In genomic region chr3:120855665-120856437, GRCh38 we compare ENCODE assay signal across 12 cellular contexts. TPM values are rescaled to one million over a fixed set of nuclear protein-coding genes. Genes with fewer than 3 reads are reported as not detected.
DNase-seq lines count a peak whose midpoint lies in the region; ATAC-seq, FAIRE-seq and TF ChIP-seq lines count a peak whose summit lies in the region.
"Had no signal": no experiment of that assay in that cellular context is flagged by ENCODE, and none has a peak within 500 bp of the region (broad histone marks: within the 10 kb centered on the region; RNA-seq: fewer than 3 reads in every experiment).

No MANE protein-coding gene starts in this region.

- H3K4me1 Mint-ChIP-seq in MCF 10A (ENCODE audit: insufficient read depth, unreplicated experiment) (peaks cover 10% of the 10 kb centered on the region), astrocyte (ENCODE audit: low read depth, unreplicated experiment) (peaks cover 18% of the 10 kb centered on the region)
- H3K4me1 Mint-ChIP-seq: neural crest cell had no signal

- peaks cover 66% of the 10 kb centered on the region for H3K27me3 Mint-ChIP-seq in MCF 10A (ENCODE audit: insufficient read depth, unreplicated experiment)
- no peaks in the 10 kb centered on the region for H3K27me3 Mint-ChIP-seq in astrocyte (ENCODE audit: low read depth, unreplicated experiment)

- H3K4me2 ChIP-seq in astrocyte (ENCODE audit: low read length): no peak overlapping the region
- H3K4me2 ChIP-seq: BLaER1 had no signal

- H3K36me3 Mint-ChIP-seq in MCF 10A (ENCODE audit: insufficient read depth, unreplicated experiment) (no peaks in the 10 kb centered on the region), astrocyte (ENCODE audit: low read depth, unreplicated experiment) (no peaks in the 10 kb centered on the region)

- WGBS in aorta, 2 donors: 16 to 18% methylated on average over 7 of the region's 7 CpGs
- WGBS in esophagus squamous epithelium, 2 donors: 33 to 52% methylated on average over 6 to 7 of the region's 7 CpGs

- H3K9me3 Mint-ChIP-seq in MCF 10A (ENCODE audit: unreplicated experiment): no peaks in the 10 kb centered on the region
- no peaks in the 10 kb centered on the region for H3K9me3 Mint-ChIP-seq in astrocyte (ENCODE audit: unreplicated experiment)
- H3K9me3 Mint-ChIP-seq: neural crest cell had no signal

- H3K36me3 ChIP-seq in breast epithelium: no peaks in the 10 kb centered on the region
- H3K36me3 ChIP-seq in astrocyte (ENCODE audit: insufficient read depth, low read length): no peaks in the 10 kb centered on the region
- no peaks in the 10 kb centered on the region for H3K36me3 ChIP-seq in aorta (ENCODE audit: control insufficient read depth in 1 of 2, insufficient read depth in 2 of 2, low read length in 1 of 2)
- H3K36me3 ChIP-seq in esophagus squamous epithelium: no peaks in the 10 kb centered on the region
- H3K36me3 ChIP-seq: BLaER1 had no signal

- no peaks in the 10 kb centered on the region for H3K79me2 ChIP-seq in astrocyte (ENCODE audit: insufficient read depth, low read length)

- H3K27me3 ChIP-seq in breast epithelium (no peaks in the 10 kb centered on the region), astrocyte (ENCODE audit: insufficient read depth, low read length) (peaks cover 3% of the 10 kb centered on the region), aorta (ENCODE audit: control insufficient read depth in 1 of 2, insufficient read depth in 2 of 2, low read length in 1 of 2) (peaks cover 0 to 1% of the 10 kb centered on the region in 2 donors), esophagus squamous epithelium (no peaks in the 10 kb centered on the region)
- H3K27me3 ChIP-seq: BLaER1 had no signal

- no peaks in the 10 kb centered on the region for H4K20me1 ChIP-seq in astrocyte (ENCODE audit: insufficient read depth, low read length)
- H4K20me1 ChIP-seq: BLaER1 had no signal

- TF ChIP-seq CTCF in MCF 10A (IDR thresholded peaks at IDR 0.05; ENCODE audit: unreplicated experiment) (no peak), breast epithelium (IDR thresholded peaks at IDR 0.05) (no peak), astrocyte (IDR thresholded peaks at IDR 0.05; ENCODE audit: insufficient read depth, low read depth, low read length) (no peak), GM10248 (IDR thresholded peaks at IDR 0.05; ENCODE audit: control extremely low read depth, extremely low read depth, low read depth, missing control alignments) (no peak), esophagus squamous epithelium (IDR thresholded peaks at IDR 0.05) (no peak)

- no peak overlapping the region for H2AFZ ChIP-seq in astrocyte (ENCODE audit: low read depth, low read length)

- FAIRE-seq in astrocyte (lab: Jason Lieb, UNC): no peak
- FAIRE-seq: endometrium had no signal

- CTCF ChIA-PET in MCF 10A (lab: Yijun Ruan, JAX): interaction anchor here (0.6 to 1.5 kb wide), 2 partner anchors 12 to 579 kb away, joined by 3 to 4 read pairs; no protein-coding TSS in a partner anchor
- CTCF ChIA-PET in GM10248 (lab: Yijun Ruan, JAX): interaction anchor here (1.0 kb wide), 1 partner anchor 20 kb away, joined by 4 read pairs; no protein-coding TSS in a partner anchor

- H3K4me1 ChIP-seq in breast epithelium (no peaks in the 10 kb centered on the region), astrocyte (ENCODE audit: insufficient read depth, low read length) (peaks cover 7% of the 10 kb centered on the region), aorta (ENCODE audit: control insufficient read depth in 1 of 2, insufficient read depth in 2 of 2, low read length in 2 of 2) (no peaks in the 10 kb centered on the region), esophagus squamous epithelium (no peaks in the 10 kb centered on the region)
- H3K4me1 ChIP-seq: BLaER1 had no signal

- intact Hi-C loops in MCF 10A (cut with micrococcal nuclease) (no loop called here), breast epithelium (cut with DNase I; ENCODE audit: low total_unique reads) (no loop called here), aorta (cut with DNase I) (no loop called here), esophagus squamous epithelium (cut with DNase I) (no loop called here)

- H3K27ac ChIP-seq in breast epithelium (no peak overlapping the region), astrocyte (ENCODE audit: low read depth, low read length) (no peak overlapping the region), aorta (ENCODE audit: low read depth in 1 of 2, low read length in 2 of 2) (no peak overlapping the region), esophagus squamous epithelium (no peak overlapping the region)
- H3K27ac ChIP-seq: BLaER1 had no signal

- H3K9ac ChIP-seq in astrocyte (ENCODE audit: low read length): no peak overlapping the region
- H3K9ac ChIP-seq: BLaER1 had no signal

- H3K9me3 ChIP-seq in breast epithelium (no peaks in the 10 kb centered on the region), astrocyte (ENCODE audit: insufficient read depth, low read depth, low read length) (no peaks in the 10 kb centered on the region), aorta (ENCODE audit: control insufficient read depth, low read length) (no peaks in the 10 kb centered on the region), esophagus squamous epithelium (no peaks in the 10 kb centered on the region)
- H3K9me3 ChIP-seq: BLaER1 had no signal

- POLR2A ChIA-PET in MCF 10A (lab: Yijun Ruan, JAX) (interaction anchor here (0.6 kb wide), 1 partner anchor 653 kb away, joined by 3 read pairs; no protein-coding TSS in a partner anchor), GM10248 (lab: Yijun Ruan, JAX) (no interaction called here)

- H3K4me3 ChIP-seq in breast epithelium (no peak overlapping the region), astrocyte (ENCODE audit: insufficient read depth, low read depth, low read length) (no peak overlapping the region), aorta (ENCODE audit: low read length in 2 of 2) (no peak overlapping the region), esophagus squamous epithelium (no peak overlapping the region)
- H3K4me3 ChIP-seq: BLaER1 had no signal

- peak; percentile 78 for DNase-seq in MCF 10A (ENCODE audit: unreplicated experiment)
- no peak for DNase-seq in breast epithelium (ENCODE audit: low spot score in 2 of 2)
- DNase-seq in astrocyte (ENCODE audit: low read depth): peak; percentile 94
- DNase-seq in islet precursor cell: peak; percentile 84
- DNase-seq in aorta: peak; percentile 75 to 84
- DNase-seq in GM10248 (ENCODE audit: extremely low spot score): no peak
- no peak for DNase-seq in NCI-H748 treated with DMSO at 0.1 percent for 48 hours (lab: John Stamatoyannopoulos, UW)
- DNase-seq in esophagus squamous epithelium (lab: John Stamatoyannopoulos, UW): no peak

- H3K27ac Mint-ChIP-seq in MCF 10A (ENCODE audit: low read depth, unreplicated experiment) (no peak overlapping the region), astrocyte (ENCODE audit: unreplicated experiment) (peak overlapping the region; percentile 84)

- TF ChIP-seq POLR2A in breast epithelium (IDR thresholded peaks at IDR 0.05): no peak
- TF ChIP-seq POLR2A in esophagus squamous epithelium (IDR thresholded peaks at IDR 0.05): no peak

- ATAC-seq in aorta (ENCODE audit: low FRiP score): peak; percentile 65

- BruUV-seq in MCF 10A (replicated peaks; lab: Mats Ljungman, UMichigan): no TSS peak

- H3K4me3 Mint-ChIP-seq in MCF 10A (ENCODE audit: unreplicated experiment) (no peak overlapping the region), astrocyte (ENCODE audit: unreplicated experiment) (no peak overlapping the region)
- H3K4me3 Mint-ChIP-seq: neural crest cell had no signal

RNA-seq across cellular contexts. Expression of gene STXBP5L, which starts 52.2 kb away (rescaled TPM):
- not detected in 2 replicates for total RNA-seq in MCF 10A (2022)
- under 1 TPM in 2 of 3 donors, not detected in 1; 0.29 to 0.33 TPM for total RNA-seq in breast epithelium
- total RNA-seq in astrocyte: 1.6 and 2.1 TPM in 2 replicates
- total RNA-seq in aorta: under 1 TPM in 1 of 2 donors, not detected in 1; 0.16 TPM
- under 1 TPM in 1 of 2 donors, not detected in 1; 0.38 TPM for polyA plus RNA-seq in aorta
- total RNA-seq in esophagus squamous epithelium: 1 to 10 TPM in 1 of 4 donors, under 1 TPM in 2, not detected in 1; 0.04 to 1.9 (median 0.18) TPM
- total RNA-seq: activated CD8-positive, alpha-beta memory T cell treated with anti-CD3 and anti-CD28 coated beads for 36 hours had no signal

Comparison
In these comparisons a context has a peak if more than half of its experiments do, and no peak if none do; other contexts are left out.
1. DNase-seq: peak in MCF 10A (single experiment), astrocyte (single experiment), islet precursor cell (single experiment) and aorta (2 of 2); none in breast epithelium (0 of 2), GM10248 (single experiment), NCI-H748 treated with DMSO at 0.1 percent for 48 hours (single experiment) and esophagus squamous epithelium (single experiment).